ENCODE assay signal across 2 cellular contexts in the genomic region with DNA sequence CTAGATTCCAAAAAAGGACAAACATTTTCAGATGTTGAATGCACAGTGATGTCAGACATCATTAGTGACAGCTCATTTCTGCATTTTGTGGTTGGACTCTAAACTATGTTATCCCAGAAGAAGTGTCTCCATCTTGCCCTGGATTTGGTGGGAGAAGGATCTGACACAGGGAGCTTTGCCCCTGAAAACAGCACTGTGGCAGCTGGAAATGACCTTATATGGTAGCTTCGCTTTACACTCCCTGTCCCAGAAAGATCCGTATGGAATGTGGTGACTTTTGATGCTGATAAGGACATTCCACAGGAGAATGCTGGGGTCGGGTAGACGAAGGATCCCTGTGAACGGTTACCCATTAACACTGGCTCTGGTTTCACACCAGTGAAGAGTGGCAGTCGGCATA.
TF ChIP-seq lines count a peak whose summit lies in the region.

No MANE protein-coding gene starts in this region.

TF ChIP-seq in H1, 55 proteins besides CTCF, POLR2A, EP300 and RAD21 (continued from another document):
- TF ChIP-seq SRF (IDR thresholded peaks at IDR 0.05; ENCODE audit: low read depth, low read length) (peak; percentile 96), SIRT6 (IDR thresholded peaks at IDR 0.05; ENCODE audit: low read length) (no peak), RBBP5 (IDR thresholded peaks at IDR 0.05; ENCODE audit: borderline replicate concordance, low read depth, low read length) (no peak), POU5F1 (IDR thresholded peaks at IDR 0.05; ENCODE audit: low read depth, low read length) (no peak), TEAD4 (IDR thresholded peaks at IDR 0.05; ENCODE audit: low read depth, low read length) (peak; percentile 80), BACH1 (IDR thresholded peaks at IDR 0.05; ENCODE audit: low read length) (no peak), KDM1A (IDR thresholded peaks at IDR 0.05; ENCODE audit: borderline replicate concordance, low read length) (no peak), TBP (IDR thresholded peaks at IDR 0.05; ENCODE audit: low read depth, low read length) (no peak)
- TF ChIP-seq, protein P1, sequence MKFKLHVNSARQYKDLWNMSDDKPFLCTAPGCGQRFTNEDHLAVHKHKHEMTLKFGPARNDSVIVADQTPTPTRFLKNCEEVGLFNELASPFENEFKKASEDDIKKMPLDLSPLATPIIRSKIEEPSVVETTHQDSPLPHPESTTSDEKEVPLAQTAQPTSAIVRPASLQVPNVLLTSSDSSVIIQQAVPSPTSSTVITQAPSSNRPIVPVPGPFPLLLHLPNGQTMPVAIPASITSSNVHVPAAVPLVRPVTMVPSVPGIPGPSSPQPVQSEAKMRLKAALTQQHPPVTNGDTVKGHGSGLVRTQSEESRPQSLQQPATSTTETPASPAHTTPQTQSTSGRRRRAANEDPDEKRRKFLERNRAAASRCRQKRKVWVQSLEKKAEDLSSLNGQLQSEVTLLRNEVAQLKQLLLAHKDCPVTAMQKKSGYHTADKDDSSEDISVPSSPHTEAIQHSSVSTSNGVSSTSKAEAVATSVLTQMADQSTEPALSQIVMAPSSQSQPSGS (IDR thresholded peaks at IDR 0.05; ENCODE audit: low read length): no peak
- TF ChIP-seq, protein P2, sequence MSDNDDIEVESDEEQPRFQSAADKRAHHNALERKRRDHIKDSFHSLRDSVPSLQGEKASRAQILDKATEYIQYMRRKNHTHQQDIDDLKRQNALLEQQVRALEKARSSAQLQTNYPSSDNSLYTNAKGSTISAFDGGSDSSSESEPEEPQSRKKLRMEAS (IDR thresholded peaks at IDR 0.05): no peak

TF ChIP-seq in liver, 16 proteins besides CTCF, POLR2A, EP300 and RAD21 (continued from another document):
- peak; percentile 60 to 65 for TF ChIP-seq RXRA (IDR thresholded peaks at IDR 0.05)
